Comparison of ENCODE assay signal across 1 cellular context in the genomic region with DNA sequence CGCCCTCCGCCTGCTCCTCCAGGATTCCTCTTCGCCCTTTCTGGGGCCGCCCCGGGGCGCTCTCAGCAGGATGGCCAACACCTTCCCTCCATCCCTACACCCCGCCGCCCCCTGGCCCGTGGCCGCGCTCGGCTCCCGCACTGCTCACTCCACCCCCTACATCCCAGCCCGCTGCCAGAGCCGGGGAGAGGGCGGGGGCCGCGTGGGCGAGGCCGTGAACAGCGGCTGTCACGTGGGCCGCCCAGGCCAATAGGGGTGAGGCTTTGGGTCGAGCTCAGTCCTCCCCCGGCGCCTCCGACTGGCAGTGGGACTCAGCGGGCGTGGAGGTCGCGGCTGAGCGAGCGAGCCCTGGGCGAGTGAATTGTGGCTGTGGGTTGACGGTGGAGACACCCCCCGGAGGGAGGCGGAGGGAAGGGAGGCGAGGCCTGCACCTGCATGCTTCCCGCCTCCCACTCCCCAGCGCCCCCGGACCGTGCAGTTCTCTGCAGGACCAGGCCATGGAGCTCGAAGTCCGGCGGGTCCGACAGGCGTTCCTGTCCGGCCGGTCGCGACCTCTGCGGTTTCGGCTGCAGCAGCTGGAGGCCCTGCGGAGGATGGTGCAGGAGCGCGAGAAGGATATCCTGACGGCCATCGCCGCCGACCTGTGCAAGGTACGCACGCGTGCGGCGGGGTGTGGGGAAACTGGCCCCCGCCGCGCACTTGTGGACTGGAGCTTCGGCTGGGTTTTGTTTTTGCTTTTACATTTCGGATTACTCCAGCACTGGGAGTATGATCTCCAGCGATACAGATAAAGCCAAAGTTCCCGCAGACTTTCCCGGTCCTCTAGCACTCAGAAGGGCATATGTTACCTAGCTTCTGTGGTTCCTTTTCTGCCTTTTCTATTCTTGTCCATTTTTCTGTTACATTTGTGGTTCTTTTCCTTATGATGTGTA.
TF ChIP-seq lines count a peak whose summit lies in the region.

A gene (plus strand): TSS at position 277 of the 932 bp plus-strand sequence. CDS start 221 bp downstream, at position 498.

TF ChIP-seq in GM12878, 131 proteins besides CTCF, POLR2A, EP300 and RAD21 (continued from another document and continues in another):
- TF ChIP-seq, protein P1, sequence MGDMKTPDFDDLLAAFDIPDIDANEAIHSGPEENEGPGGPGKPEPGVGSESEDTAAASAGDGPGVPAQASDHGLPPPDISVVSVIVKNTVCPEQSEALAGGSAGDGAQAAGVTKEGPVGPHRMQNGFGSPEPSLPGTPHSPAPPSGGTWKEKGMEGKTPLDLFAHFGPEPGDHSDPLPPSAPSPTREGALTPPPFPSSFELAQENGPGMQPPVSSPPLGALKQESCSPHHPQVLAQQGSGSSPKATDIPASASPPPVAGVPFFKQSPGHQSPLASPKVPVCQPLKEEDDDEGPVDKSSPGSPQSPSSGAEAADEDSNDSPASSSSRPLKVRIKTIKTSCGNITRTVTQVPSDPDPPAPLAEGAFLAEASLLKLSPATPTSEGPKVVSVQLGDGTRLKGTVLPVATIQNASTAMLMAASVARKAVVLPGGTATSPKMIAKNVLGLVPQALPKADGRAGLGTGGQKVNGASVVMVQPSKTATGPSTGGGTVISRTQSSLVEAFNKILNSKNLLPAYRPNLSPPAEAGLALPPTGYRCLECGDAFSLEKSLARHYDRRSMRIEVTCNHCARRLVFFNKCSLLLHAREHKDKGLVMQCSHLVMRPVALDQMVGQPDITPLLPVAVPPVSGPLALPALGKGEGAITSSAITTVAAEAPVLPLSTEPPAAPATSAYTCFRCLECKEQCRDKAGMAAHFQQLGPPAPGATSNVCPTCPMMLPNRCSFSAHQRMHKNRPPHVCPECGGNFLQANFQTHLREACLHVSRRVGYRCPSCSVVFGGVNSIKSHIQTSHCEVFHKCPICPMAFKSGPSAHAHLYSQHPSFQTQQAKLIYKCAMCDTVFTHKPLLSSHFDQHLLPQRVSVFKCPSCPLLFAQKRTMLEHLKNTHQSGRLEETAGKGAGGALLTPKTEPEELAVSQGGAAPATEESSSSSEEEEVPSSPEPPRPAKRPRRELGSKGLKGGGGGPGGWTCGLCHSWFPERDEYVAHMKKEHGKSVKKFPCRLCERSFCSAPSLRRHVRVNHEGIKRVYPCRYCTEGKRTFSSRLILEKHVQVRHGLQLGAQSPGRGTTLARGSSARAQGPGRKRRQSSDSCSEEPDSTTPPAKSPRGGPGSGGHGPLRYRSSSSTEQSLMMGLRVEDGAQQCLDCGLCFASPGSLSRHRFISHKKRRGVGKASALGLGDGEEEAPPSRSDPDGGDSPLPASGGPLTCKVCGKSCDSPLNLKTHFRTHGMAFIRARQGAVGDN (IDR thresholded peaks at IDR 0.05): peak; percentile 20; the same call in 1 of the 2 replicates
- TF ChIP-seq NRF1 (conservative IDR thresholded peaks at IDR 0.05; ENCODE audit: low read depth, low read length) (no peak), GATAD2B (conservative IDR thresholded peaks at IDR 0.05; ENCODE audit: low read depth) (peak; percentile 81), SPI1 (IDR thresholded peaks at IDR 0.05; ENCODE audit: borderline replicate concordance, insufficient read depth, low read depth, low read length) (0 out of 2 replicates have a peak, but pooled peaks have one; percentile 1), ZBED1 (IDR thresholded peaks at IDR 0.05; ENCODE audit: borderline replicate concordance) (no peak; the same call in 1 of the 2 replicates), ESRRA (IDR thresholded peaks at IDR 0.05; ENCODE audit: low read length) (no peak), ZNF217 (IDR thresholded peaks at IDR 0.05) (no peak), CHD2 (IDR thresholded peaks at IDR 0.05; ENCODE audit: borderline replicate concordance, low read depth, low read length) (peak; percentile 69), HDGF (IDR thresholded peaks at IDR 0.05) (peak; percentile 67; the same call in 1 of the 2 replicates), RB1 (IDR thresholded peaks at IDR 0.05; ENCODE audit: borderline replicate concordance) (peak; percentile 83; the same call in 1 of the 2 replicates), NR2C1 (IDR thresholded peaks at IDR 0.05) (no peak), KAT2A (conservative IDR thresholded peaks at IDR 0.05; ENCODE audit: control insufficient read depth, low read depth, low read length) (no peak), MEF2A (IDR thresholded peaks at IDR 0.05; ENCODE audit: insufficient read depth, low read depth, low read length) (no peak), MYC (IDR thresholded peaks at IDR 0.05; ENCODE audit: insufficient read depth, insufficient read length, insufficient replicate concordance, low read length, severe bottlenecking) (peak; percentile 56), BRCA1 (IDR thresholded peaks at IDR 0.05; ENCODE audit: low read depth, low read length) (no peak), ZNF274 (IDR thresholded peaks at IDR 0.05; ENCODE audit: insufficient read depth, insufficient read length) (no peak), CBFB (IDR thresholded peaks at IDR 0.05; ENCODE audit: low read depth) (peak; percentile 33; the same call in 1 of the 2 replicates), MYB (IDR thresholded peaks at IDR 0.05; ENCODE audit: borderline replicate concordance, low read depth, low read length) (no peak), KLF5 (IDR thresholded peaks at IDR 0.05; ENCODE audit: partially characterized antibody) (peak; percentile 73), ATF7 (IDR thresholded peaks at IDR 0.05; ENCODE audit: low read depth) (0 out of 2 replicates have a peak, but pooled peaks have one; percentile 19), EGR1 (IDR thresholded peaks at IDR 0.05; ENCODE audit: borderline replicate concordance in 1 of 2, low read depth in 2 of 2, low read length in 2 of 2) (peak; percentile 53 to 97), TAF1 (IDR thresholded peaks at IDR 0.05; ENCODE audit: borderline replicate concordance, low read depth, low read length) (peak; percentile 23; the same call in 1 of the 2 replicates), EED (IDR thresholded peaks at IDR 0.05; ENCODE audit: low read depth) (peak; percentile 57), NFIC (IDR thresholded peaks at IDR 0.05; ENCODE audit: low read depth, low read length) (no peak), PAX5 (IDR thresholded peaks at IDR 0.05; ENCODE audit: borderline replicate concordance, low read depth, low read length) (peak; percentile 82; the same call in 1 of the 2 replicates), IKZF2 (IDR thresholded peaks at IDR 0.05) (peak in 1 of 2 experiments; percentile 57; a peak in 3 of 4 replicates)
- TF ChIP-seq, protein P2, sequence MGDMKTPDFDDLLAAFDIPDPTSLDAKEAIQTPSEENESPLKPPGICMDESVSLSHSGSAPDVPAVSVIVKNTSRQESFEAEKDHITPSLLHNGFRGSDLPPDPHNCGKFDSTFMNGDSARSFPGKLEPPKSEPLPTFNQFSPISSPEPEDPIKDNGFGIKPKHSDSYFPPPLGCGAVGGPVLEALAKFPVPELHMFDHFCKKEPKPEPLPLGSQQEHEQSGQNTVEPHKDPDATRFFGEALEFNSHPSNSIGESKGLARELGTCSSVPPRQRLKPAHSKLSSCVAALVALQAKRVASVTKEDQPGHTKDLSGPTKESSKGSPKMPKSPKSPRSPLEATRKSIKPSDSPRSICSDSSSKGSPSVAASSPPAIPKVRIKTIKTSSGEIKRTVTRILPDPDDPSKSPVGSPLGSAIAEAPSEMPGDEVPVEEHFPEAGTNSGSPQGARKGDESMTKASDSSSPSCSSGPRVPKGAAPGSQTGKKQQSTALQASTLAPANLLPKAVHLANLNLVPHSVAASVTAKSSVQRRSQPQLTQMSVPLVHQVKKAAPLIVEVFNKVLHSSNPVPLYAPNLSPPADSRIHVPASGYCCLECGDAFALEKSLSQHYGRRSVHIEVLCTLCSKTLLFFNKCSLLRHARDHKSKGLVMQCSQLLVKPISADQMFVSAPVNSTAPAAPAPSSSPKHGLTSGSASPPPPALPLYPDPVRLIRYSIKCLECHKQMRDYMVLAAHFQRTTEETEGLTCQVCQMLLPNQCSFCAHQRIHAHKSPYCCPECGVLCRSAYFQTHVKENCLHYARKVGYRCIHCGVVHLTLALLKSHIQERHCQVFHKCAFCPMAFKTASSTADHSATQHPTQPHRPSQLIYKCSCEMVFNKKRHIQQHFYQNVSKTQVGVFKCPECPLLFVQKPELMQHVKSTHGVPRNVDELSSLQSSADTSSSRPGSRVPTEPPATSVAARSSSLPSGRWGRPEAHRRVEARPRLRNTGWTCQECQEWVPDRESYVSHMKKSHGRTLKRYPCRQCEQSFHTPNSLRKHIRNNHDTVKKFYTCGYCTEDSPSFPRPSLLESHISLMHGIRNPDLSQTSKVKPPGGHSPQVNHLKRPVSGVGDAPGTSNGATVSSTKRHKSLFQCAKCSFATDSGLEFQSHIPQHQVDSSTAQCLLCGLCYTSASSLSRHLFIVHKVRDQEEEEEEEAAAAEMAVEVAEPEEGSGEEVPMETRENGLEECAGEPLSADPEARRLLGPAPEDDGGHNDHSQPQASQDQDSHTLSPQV (IDR thresholded peaks at IDR 0.05): no peak
- TF ChIP-seq, protein P3, sequence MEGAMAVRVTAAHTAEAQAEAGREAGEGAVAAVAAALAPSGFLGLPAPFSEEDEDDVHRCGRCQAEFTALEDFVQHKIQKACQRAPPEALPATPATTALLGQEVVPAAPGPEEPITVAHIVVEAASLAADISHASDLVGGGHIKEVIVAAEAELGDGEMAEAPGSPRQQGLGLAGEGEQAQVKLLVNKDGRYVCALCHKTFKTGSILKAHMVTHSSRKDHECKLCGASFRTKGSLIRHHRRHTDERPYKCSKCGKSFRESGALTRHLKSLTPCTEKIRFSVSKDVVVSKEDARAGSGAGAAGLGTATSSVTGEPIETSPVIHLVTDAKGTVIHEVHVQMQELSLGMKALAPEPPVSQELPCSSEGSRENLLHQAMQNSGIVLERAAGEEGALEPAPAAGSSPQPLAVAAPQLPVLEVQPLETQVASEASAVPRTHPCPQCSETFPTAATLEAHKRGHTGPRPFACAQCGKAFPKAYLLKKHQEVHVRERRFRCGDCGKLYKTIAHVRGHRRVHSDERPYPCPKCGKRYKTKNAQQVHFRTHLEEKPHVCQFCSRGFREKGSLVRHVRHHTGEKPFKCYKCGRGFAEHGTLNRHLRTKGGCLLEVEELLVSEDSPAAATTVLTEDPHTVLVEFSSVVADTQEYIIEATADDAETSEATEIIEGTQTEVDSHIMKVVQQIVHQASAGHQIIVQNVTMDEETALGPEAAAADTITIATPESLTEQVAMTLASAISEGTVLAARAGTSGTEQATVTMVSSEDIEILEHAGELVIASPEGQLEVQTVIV (IDR thresholded peaks at IDR 0.05; ENCODE audit: borderline replicate concordance, partially characterized antibody): no peak
- TF ChIP-seq, protein P4, sequence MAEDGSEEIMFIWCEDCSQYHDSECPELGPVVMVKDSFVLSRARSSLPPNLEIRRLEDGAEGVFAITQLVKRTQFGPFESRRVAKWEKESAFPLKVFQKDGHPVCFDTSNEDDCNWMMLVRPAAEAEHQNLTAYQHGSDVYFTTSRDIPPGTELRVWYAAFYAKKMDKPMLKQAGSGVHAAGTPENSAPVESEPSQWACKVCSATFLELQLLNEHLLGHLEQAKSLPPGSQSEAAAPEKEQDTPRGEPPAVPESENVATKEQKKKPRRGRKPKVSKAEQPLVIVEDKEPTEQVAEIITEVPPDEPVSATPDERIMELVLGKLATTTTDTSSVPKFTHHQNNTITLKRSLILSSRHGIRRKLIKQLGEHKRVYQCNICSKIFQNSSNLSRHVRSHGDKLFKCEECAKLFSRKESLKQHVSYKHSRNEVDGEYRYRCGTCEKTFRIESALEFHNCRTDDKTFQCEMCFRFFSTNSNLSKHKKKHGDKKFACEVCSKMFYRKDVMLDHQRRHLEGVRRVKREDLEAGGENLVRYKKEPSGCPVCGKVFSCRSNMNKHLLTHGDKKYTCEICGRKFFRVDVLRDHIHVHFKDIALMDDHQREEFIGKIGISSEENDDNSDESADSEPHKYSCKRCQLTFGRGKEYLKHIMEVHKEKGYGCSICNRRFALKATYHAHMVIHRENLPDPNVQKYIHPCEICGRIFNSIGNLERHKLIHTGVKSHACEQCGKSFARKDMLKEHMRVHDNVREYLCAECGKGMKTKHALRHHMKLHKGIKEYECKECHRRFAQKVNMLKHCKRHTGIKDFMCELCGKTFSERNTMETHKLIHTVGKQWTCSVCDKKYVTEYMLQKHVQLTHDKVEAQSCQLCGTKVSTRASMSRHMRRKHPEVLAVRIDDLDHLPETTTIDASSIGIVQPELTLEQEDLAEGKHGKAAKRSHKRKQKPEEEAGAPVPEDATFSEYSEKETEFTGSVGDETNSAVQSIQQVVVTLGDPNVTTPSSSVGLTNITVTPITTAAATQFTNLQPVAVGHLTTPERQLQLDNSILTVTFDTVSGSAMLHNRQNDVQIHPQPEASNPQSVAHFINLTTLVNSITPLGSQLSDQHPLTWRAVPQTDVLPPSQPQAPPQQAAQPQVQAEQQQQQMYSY (CRISPR knock-in tag; IDR thresholded peaks at IDR 0.05): no peak
- TF ChIP-seq, protein P5, sequence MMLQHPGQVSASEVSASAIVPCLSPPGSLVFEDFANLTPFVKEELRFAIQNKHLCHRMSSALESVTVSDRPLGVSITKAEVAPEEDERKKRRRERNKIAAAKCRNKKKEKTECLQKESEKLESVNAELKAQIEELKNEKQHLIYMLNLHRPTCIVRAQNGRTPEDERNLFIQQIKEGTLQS (IDR thresholded peaks at IDR 0.05; ENCODE audit: borderline replicate concordance, extremely low read depth, low read depth, low read length): peak; percentile 67; the same call in 1 of the 2 replicates
- TF ChIP-seq, protein P6, sequence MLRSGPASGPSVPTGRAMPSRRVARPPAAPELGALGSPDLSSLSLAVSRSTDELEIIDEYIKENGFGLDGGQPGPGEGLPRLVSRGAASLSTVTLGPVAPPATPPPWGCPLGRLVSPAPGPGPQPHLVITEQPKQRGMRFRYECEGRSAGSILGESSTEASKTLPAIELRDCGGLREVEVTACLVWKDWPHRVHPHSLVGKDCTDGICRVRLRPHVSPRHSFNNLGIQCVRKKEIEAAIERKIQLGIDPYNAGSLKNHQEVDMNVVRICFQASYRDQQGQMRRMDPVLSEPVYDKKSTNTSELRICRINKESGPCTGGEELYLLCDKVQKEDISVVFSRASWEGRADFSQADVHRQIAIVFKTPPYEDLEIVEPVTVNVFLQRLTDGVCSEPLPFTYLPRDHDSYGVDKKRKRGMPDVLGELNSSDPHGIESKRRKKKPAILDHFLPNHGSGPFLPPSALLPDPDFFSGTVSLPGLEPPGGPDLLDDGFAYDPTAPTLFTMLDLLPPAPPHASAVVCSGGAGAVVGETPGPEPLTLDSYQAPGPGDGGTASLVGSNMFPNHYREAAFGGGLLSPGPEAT (IDR thresholded peaks at IDR 0.05; ENCODE audit: low read depth): peak; percentile 20; the same call in 1 of the 2 replicates
- TF ChIP-seq, protein P7, sequence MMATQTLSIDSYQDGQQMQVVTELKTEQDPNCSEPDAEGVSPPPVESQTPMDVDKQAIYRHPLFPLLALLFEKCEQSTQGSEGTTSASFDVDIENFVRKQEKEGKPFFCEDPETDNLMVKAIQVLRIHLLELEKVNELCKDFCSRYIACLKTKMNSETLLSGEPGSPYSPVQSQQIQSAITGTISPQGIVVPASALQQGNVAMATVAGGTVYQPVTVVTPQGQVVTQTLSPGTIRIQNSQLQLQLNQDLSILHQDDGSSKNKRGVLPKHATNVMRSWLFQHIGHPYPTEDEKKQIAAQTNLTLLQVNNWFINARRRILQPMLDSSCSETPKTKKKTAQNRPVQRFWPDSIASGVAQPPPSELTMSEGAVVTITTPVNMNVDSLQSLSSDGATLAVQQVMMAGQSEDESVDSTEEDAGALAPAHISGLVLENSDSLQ (IDR thresholded peaks at IDR 0.05): peak; percentile 75
- TF ChIP-seq, protein P8, sequence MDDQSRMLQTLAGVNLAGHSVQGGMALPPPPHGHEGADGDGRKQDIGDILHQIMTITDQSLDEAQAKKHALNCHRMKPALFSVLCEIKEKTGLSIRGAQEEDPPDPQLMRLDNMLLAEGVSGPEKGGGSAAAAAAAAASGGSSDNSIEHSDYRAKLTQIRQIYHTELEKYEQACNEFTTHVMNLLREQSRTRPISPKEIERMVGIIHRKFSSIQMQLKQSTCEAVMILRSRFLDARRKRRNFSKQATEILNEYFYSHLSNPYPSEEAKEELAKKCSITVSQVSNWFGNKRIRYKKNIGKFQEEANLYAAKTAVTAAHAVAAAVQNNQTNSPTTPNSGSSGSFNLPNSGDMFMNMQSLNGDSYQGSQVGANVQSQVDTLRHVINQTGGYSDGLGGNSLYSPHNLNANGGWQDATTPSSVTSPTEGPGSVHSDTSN (IDR thresholded peaks at IDR 0.05; ENCODE audit: insufficient replicate concordance, low read depth, low read length): no peak
